Comparison of ENCODE assay signal across 8 cellular contexts in genomic region chr11:61509058-61510029, GRCh38. TPM values are rescaled to one million over a fixed set of nuclear protein-coding genes. Genes with fewer than 3 reads are reported as not detected.
DNase-seq lines count a peak whose midpoint lies in the region; ATAC-seq, FAIRE-seq and TF ChIP-seq lines count a peak whose summit lies in the region.

No MANE protein-coding gene starts in this region.

- no peak for FAIRE-seq in A549 (lab: Jason Lieb, UNC)
- no peak for FAIRE-seq in frontal cortex (lab: Jason Lieb, UNC)

- DNase-seq in A549 (ENCODE audit: low read depth in 1 of 2, low spot score in 1 of 2) (peak; percentile 79 to 90), HT1080 (ENCODE audit: low read depth) (peak; percentile 23), activated gamma-delta T cell (lab: John Stamatoyannopoulos, UW) (peak; percentile 33), frontal cortex (ENCODE audit: low spot score in 2 of 2) (peak; percentile 71 to 75), occipital lobe (lab: John Stamatoyannopoulos, UW) (peak; percentile 66), tibial artery (peak in 1 of 2 donors; percentile 81)

- H3K9me2 ChIP-seq in OCI-LY1 (ENCODE audit: low read depth, low read length), result no peaks in the 10 kb centered on the region

- peak overlapping the region in 1 of 2 experiments; percentile 66; a peak in 3 of 6 replicates for H3K27ac ChIP-seq in A549
- H3K27ac ChIP-seq in OCI-LY1 (ENCODE audit: low read depth, low read length, poor library complexity, severe bottlenecking), result no peak overlapping the region
- H3K27ac ChIP-seq in tibial artery, result peak overlapping the region; percentile 92 to 95

- peak in 1 of 2 experiments; percentile 20; a peak in 3 of 5 replicates for TF ChIP-seq RAD21 in A549 (conservative IDR thresholded peaks at IDR 0.05 in 1 of 2, IDR thresholded peaks at IDR 0.05 in 1 of 2)

- H3K36me3 ChIP-seq in OCI-LY1 (ENCODE audit: insufficient read depth, low read length) (no peaks in the 10 kb centered on the region), tibial artery (no peaks in the 10 kb centered on the region)

- H3K4me1 ChIP-seq in A549 (peaks cover 13% of the 10 kb centered on the region), OCI-LY1 (ENCODE audit: insufficient read depth, low read length, severe bottlenecking) (no peaks in the 10 kb centered on the region), tibial artery (peaks cover 0 to 57% (median 45%) of the 10 kb centered on the region in 4 donors)

- CTCF ChIA-PET in A549 (lab: Yijun Ruan, JAX), result interaction anchor here (0.6 to 10.5 kb wide), 33 partner anchors 8 to 227 kb away, joined by 3 to 109 read pairs (median 4); a partner anchor contains a TSS

- no peak overlapping the region for H2AFZ ChIP-seq in OCI-LY1 (ENCODE audit: low read length)

- H4K20me1 ChIP-seq in OCI-LY1 (ENCODE audit: insufficient read depth, low read length), result no peaks in the 10 kb centered on the region

- H3K4me3 ChIP-seq in A549 (peak overlapping the region; percentile 44), OCI-LY1 (ENCODE audit: low read depth, low read length, poor library complexity, severe bottlenecking) (no peak overlapping the region), tibial artery (peak overlapping the region; percentile 46 to 58)

- H3K9me3 ChIP-seq in A549 (0 out of 3 replicates have a peak, but pooled peaks cover 3% of the 10 kb centered on the region), OCI-LY1 (ENCODE audit: low read length) (no peaks in the 10 kb centered on the region), tibial artery (no peaks in the 10 kb centered on the region)

- H3K4me2 ChIP-seq in A549 (peak overlapping the region; percentile 99), OCI-LY1 (ENCODE audit: low read length) (no peak overlapping the region; the same call in 1 of the 2 replicates)

- H3K9ac ChIP-seq in OCI-LY1 (ENCODE audit: low read length), result no peak overlapping the region

- no peak for TF ChIP-seq POLR2A in A549 (IDR thresholded peaks at IDR 0.05; ENCODE audit: low read length)

- no peaks in the 10 kb centered on the region for H3K79me2 ChIP-seq in OCI-LY1 (ENCODE audit: insufficient read depth, low read length)

- H3K27me3 ChIP-seq in OCI-LY1 (ENCODE audit: insufficient read depth, low read length) (peaks cover 6% of the 10 kb centered on the region; the same call in 1 of the 2 replicates), tibial artery (peaks cover 0 to 25% of the 10 kb centered on the region in 2 donors)

- intact Hi-C loops in tibial artery (cut with DNase I; ENCODE audit: low total_unique reads), result no loop called here

- ATAC-seq in A549 (peak; percentile 87 to 95), GM18517 (IDR thresholded peaks at IDR 0.05; ENCODE audit: unreplicated experiment) (peak; percentile 59)

- TF ChIP-seq EP300 in A549 (IDR thresholded peaks at IDR 0.05), result no peak

- no peaks in the 10 kb centered on the region for H3F3A ChIP-seq in OCI-LY1 (ENCODE audit: insufficient read depth, low read length)

- POLR2A ChIA-PET in A549 (lab: Yijun Ruan, JAX), result interaction anchor here (1.0 to 1.1 kb wide), 2 partner anchors 8 to 63 kb away, joined by 3 read pairs; no protein-coding TSS in a partner anchor

- TF ChIP-seq CTCF in A549 (IDR thresholded peaks at IDR 0.05) (peak; percentile 54), OCI-LY1 (IDR thresholded peaks at IDR 0.05; ENCODE audit: low read length) (0 out of 2 replicates have a peak, but pooled peaks have one; percentile 6), tibial artery (IDR thresholded peaks at IDR 0.05) (peak; percentile 59 to 60)

- 54% methylated on average over 32 of the region's 116 CpGs for WGBS in A549 (ENCODE audit: missing lambda C conversion rate)

TF ChIP-seq in A549, 52 proteins besides CTCF, POLR2A, EP300 and RAD21:
- TF ChIP-seq HOXB5 (CRISPR knock-in tag; IDR thresholded peaks at IDR 0.05) (peak; percentile 81; the same call in 1 of the 2 replicates), NFE2L2 (conservative IDR thresholded peaks at IDR 0.05; ENCODE audit: low read length) (no peak), TP53 (CRISPR knock-in tag; IDR thresholded peaks at IDR 0.05) (no peak), SMC3 (IDR thresholded peaks at IDR 0.05) (peak; percentile 27; the same call in 2 of the 3 replicates), HDAC2 (IDR thresholded peaks at IDR 0.05) (peak; percentile 82; the same call in 1 of the 2 replicates), HOXB13 (CRISPR knock-in tag; IDR thresholded peaks at IDR 0.05; ENCODE audit: low read depth) (0 out of 2 replicates have a peak, but pooled peaks have one; percentile 49), ZNF302 (CRISPR knock-in tag; IDR thresholded peaks at IDR 0.05) (0 out of 2 replicates have a peak, but pooled peaks have one; percentile 30), NPAS2 (CRISPR knock-in tag; IDR thresholded peaks at IDR 0.05; ENCODE audit: borderline replicate concordance) (peak; percentile 23; the same call in 1 of the 2 replicates), TFCP2L1 (CRISPR knock-in tag; IDR thresholded peaks at IDR 0.05) (0 out of 2 replicates have a peak, but pooled peaks have one; percentile 4), EHMT2 (IDR thresholded peaks at IDR 0.05; ENCODE audit: low read depth) (no peak), MYC (IDR thresholded peaks at IDR 0.05; ENCODE audit: borderline replicate concordance, low read length) (no peak)
- TF ChIP-seq, protein P1, sequence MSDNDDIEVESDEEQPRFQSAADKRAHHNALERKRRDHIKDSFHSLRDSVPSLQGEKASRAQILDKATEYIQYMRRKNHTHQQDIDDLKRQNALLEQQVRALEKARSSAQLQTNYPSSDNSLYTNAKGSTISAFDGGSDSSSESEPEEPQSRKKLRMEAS (IDR thresholded peaks at IDR 0.05), result peak; percentile 97
- TF ChIP-seq, protein P2, sequence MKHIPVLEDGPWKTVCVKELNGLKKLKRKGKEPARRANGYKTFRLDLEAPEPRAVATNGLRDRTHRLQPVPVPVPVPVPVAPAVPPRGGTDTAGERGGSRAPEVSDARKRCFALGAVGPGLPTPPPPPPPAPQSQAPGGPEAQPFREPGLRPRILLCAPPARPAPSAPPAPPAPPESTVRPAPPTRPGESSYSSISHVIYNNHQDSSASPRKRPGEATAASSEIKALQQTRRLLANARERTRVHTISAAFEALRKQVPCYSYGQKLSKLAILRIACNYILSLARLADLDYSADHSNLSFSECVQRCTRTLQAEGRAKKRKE (CRISPR knock-in tag; IDR thresholded peaks at IDR 0.05; ENCODE audit: low read depth), result peak; percentile 84; the same call in 1 of the 2 replicates
- TF ChIP-seq, protein P3, sequence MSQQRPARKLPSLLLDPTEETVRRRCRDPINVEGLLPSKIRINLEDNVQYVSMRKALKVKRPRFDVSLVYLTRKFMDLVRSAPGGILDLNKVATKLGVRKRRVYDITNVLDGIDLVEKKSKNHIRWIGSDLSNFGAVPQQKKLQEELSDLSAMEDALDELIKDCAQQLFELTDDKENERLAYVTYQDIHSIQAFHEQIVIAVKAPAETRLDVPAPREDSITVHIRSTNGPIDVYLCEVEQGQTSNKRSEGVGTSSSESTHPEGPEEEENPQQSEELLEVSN (IDR thresholded peaks at IDR 0.05; ENCODE audit: borderline replicate concordance, low read depth), result peak; percentile 100

RNA-seq across cellular contexts. Expression of gene LRRC10B, which starts 0.8 kb away (rescaled TPM):
- polyA plus RNA-seq in A549 (2011; rRNA removed), result 0.03 TPM in 1 of 2 replicates, not detected in the other
- polyA plus RNA-seq in A549 (2012; cell fraction: cytosol; rRNA removed), result 0.04 and 0.09 TPM in 2 replicates
- 0.07 TPM in 2 replicates for polyA plus RNA-seq in A549 (2012; cell fraction: nucleus; rRNA removed)
- polyA plus RNA-seq in A549 (2017; fragmentation: RNase III; extraction: RNeasy Plus Mini Kit Qiagen cat#74134 plus additional on column Dnase treatment), result 0.04 to 0.13 TPM in 2 of 3 replicates, not detected in the other
- polyA minus RNA-seq in A549 (2011; rRNA and poly(A)+ RNA removed), result not detected in 2 replicates
- not detected in 2 replicates for total RNA-seq in HT1080 (2014; rRNA removed; shearing (Covaris generic))
- not detected in 2 replicates for polyA plus RNA-seq in HT1080 (2015; cell fraction: cytosol; rRNA removed)
- polyA plus RNA-seq in HT1080 (2015; cell fraction: nucleus; rRNA removed), result not detected in 2 replicates
- total RNA-seq in frontal cortex, result 2.9 TPM
- 3.1 TPM for total RNA-seq in occipital lobe

Comparison
In these comparisons a context has a peak if more than half of its experiments do, and no peak if none do; other contexts are left out.
1. CTCF ChIP-seq: peak in every context shown above with its lines; median percentile 60 in tibial artery; 54 in A549; 6 in OCI-LY1.